Comparison of ENCODE assay signal across 10 cellular contexts in the genomic region with DNA sequence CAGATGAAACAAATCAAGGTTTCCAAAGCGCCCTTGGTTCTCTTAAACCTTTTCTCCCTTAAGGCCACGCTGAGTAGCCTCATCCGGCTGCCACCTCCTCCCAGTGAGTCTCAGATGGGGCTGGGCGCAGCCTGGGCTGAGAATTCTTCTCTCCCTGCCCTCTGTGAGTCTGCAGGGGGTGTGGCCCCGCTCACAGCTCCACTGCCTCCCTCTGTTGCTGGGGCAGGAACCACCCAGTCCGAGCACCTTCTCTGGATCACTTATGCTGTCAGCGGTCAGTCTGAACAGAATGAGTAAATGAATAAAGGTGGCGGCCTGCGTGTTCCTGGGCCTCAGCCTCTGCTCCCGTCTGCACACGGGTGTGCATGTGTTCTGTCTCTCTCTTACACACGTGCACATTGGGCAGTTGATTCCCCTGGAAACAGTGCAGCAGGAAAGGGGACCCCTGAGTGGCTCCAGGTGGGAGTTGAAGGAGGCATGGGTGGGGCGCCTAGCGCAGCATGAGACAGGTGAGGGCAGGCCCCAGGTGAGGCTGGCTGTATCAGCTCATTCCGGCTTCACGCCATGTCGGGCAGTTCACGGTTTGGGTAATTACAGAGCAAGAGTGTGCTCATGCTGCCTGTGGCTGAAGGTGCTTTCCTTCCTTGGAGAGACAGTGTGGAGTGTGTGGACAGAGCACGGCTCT. TPM values are rescaled to one million over a fixed set of nuclear protein-coding genes. Genes with fewer than 3 reads are reported as not detected.
DNase-seq lines count a peak whose midpoint lies in the region; ATAC-seq and TF ChIP-seq lines count a peak whose summit lies in the region.
"Had no signal": no experiment of that assay in that cellular context is flagged by ENCODE, and none has a peak within 500 bp of the region (broad histone marks: within the 10 kb centered on the region; RNA-seq: fewer than 3 reads in every experiment).

No MANE protein-coding gene starts in this region.

- no peak for TF ChIP-seq CTCF in right atrium auricular region (IDR thresholded peaks at IDR 0.05)
- TF ChIP-seq CTCF in endodermal cell (conservative IDR thresholded peaks at IDR 0.05), result no peak
- TF ChIP-seq CTCF in GM10248 (IDR thresholded peaks at IDR 0.05; ENCODE audit: control extremely low read depth, extremely low read depth, low read depth, missing control alignments), result no peak

- POLR2A ChIA-PET in GM10248 (lab: Yijun Ruan, JAX), result no interaction called here

- H3K9me3 Mint-ChIP-seq in endodermal cell (no peaks in the 10 kb centered on the region), naive B cell (no peaks in the 10 kb centered on the region)
- H3K9me3 Mint-ChIP-seq: natural killer cell treated with Interleukin-12 subunit alpha and Interleukin-12 subunit beta and Interleukin-15 and Interleukin-18, amount 100 ng/mL, for 72 hours had no signal

- H3K27ac ChIP-seq in right atrium auricular region (no peak overlapping the region), endodermal cell (ENCODE audit: low read depth, low read length) (no peak overlapping the region)
- H3K27ac ChIP-seq: VCaP had no signal

- H3K9me3 ChIP-seq in right atrium auricular region (no peaks in the 10 kb centered on the region), endodermal cell (ENCODE audit: control insufficient read depth, low read length) (no peaks in the 10 kb centered on the region)

- H3K36me3 Mint-ChIP-seq in endodermal cell (ENCODE audit: low read depth) (peaks cover 5% of the 10 kb centered on the region), naive B cell (peaks cover 0 to 8% of the 10 kb centered on the region in 2 donors)

- H3K4me1 Mint-ChIP-seq in endodermal cell, result peaks cover 12% of the 10 kb centered on the region
- H3K4me1 Mint-ChIP-seq in naive B cell, result peaks cover 60 to 86% (median 66%) of the 10 kb centered on the region in 3 donors

- H3K27me3 Mint-ChIP-seq in endodermal cell (ENCODE audit: insufficient read depth), result peaks cover 82% of the 10 kb centered on the region
- H3K27me3 Mint-ChIP-seq in naive B cell, result peaks cover 39 to 52% (median 48%) of the 10 kb centered on the region in 3 donors

- intact Hi-C loops in left ventricle myocardium superior (cut with micrococcal nuclease), result no loop called here

- DNase-seq in left ventricle myocardium superior (peak; percentile 24), right atrium auricular region (ENCODE audit: low spot score) (no peak), endodermal cell (peak; percentile 65), naive B cell (no peak), NOMO-1 treated with DMSO at 0.1 percent for 48 hours (lab: John Stamatoyannopoulos, UW; ENCODE audit: unreplicated experiment) (no peak), GM10248 (ENCODE audit: extremely low spot score) (no peak), SIG-M5 treated with dmso at 0.1 percent for 504 hours (lab: John Stamatoyannopoulos, UW; ENCODE audit: unreplicated experiment) (no peak), UCSD-AML1 (lab: John Stamatoyannopoulos, UW; ENCODE audit: unreplicated experiment) (no peak)

- H3K36me3 ChIP-seq in right atrium auricular region, result no peaks in the 10 kb centered on the region
- H3K36me3 ChIP-seq in endodermal cell (ENCODE audit: control insufficient read depth, insufficient read depth, low read length), result no peaks in the 10 kb centered on the region

- H3K4me3 Mint-ChIP-seq in endodermal cell (no peak overlapping the region), naive B cell (peak overlapping the region in 6 of 8 donors; percentile 23 to 79 (median 51))
- H3K4me3 Mint-ChIP-seq: natural killer cell treated with Interleukin-12 subunit alpha and Interleukin-12 subunit beta and Interleukin-15 and Interleukin-18, amount 100 ng/mL, for 72 hours had no signal

- H3K27ac Mint-ChIP-seq in endodermal cell, result no peak overlapping the region
- H3K27ac Mint-ChIP-seq in naive B cell, result no peak overlapping the region
- H3K27ac Mint-ChIP-seq: natural killer cell treated with Interleukin-12 subunit alpha and Interleukin-12 subunit beta and Interleukin-15 and Interleukin-18, amount 100 ng/mL, for 72 hours had no signal

- H3K27me3 ChIP-seq in right atrium auricular region (peaks cover 0 to 8% of the 10 kb centered on the region in 2 donors), endodermal cell (ENCODE audit: control insufficient read depth, insufficient read depth, low read length, poor library complexity, severe bottlenecking) (peaks cover 59% of the 10 kb centered on the region)

- H3K9ac ChIP-seq in endodermal cell (ENCODE audit: extremely low read depth, low read length, poor library complexity, severe bottlenecking), result no peak overlapping the region

- H3K4me3 ChIP-seq in right atrium auricular region (no peak overlapping the region), endodermal cell (ENCODE audit: low read length) (no peak overlapping the region)

- H3K4me1 ChIP-seq in right atrium auricular region (peaks cover 0 to 49% of the 10 kb centered on the region in 2 donors), endodermal cell (ENCODE audit: control insufficient read depth, insufficient read depth, low read length) (peaks cover 5% of the 10 kb centered on the region)

- CTCF ChIA-PET in GM10248 (lab: Yijun Ruan, JAX), result interaction anchor here (2.2 kb wide), 2 partner anchors 12 to 17 kb away, joined by 5 to 7 read pairs; no protein-coding TSS in a partner anchor

- ATAC-seq in left ventricle myocardium superior (no peak), naive B cell (ENCODE audit: low read depth in 2 of 2) (no peak)

- 88 to 97% methylated on average over 14 to 19 of the region's 19 CpGs for WGBS in endodermal cell (ENCODE audit: insufficient coverage in 1 of 2, insufficient read length in 1 of 2), 2 experiments

RNA-seq across cellular contexts. Expression of a gene that starts 4.3 kb away (rescaled TPM):
- total RNA-seq in left ventricle myocardium superior (3.2 TPM), right atrium auricular region (1 to 10 TPM; 5.1 to 6.7 TPM), endodermal cell (10 to 100 TPM; 18.4 to 20.1 TPM)
- 9.0 TPM for polyA plus RNA-seq in endodermal cell (2013, experiment 1 of 2)
- 7.8 TPM for polyA plus RNA-seq in endodermal cell (2013, experiment 2 of 2)
- under 1 TPM in 5 of 6 donors, not detected in 1; 0.38 to 0.76 (median 0.59) TPM for polyA plus RNA-seq in naive B cell (ENCODE audit: low read depth in 6 of 6)

Comparison
In these comparisons a context has a peak if more than half of its experiments do, and no peak if none do; other contexts are left out.
1. DNase-seq: peak in left ventricle myocardium superior (single experiment) and endodermal cell (single experiment); none in right atrium auricular region (single experiment), naive B cell (single experiment), NOMO-1 treated with DMSO at 0.1 percent for 48 hours (single experiment), GM10248 (single experiment), SIG-M5 treated with dmso at 0.1 percent for 504 hours (single experiment) and UCSD-AML1 (single experiment).